4 cellular contexts compared by ENCODE assay signal in genomic region chr1:166457700-166458099, GRCh38.
"Had no signal": no experiment of that assay in that cellular context is flagged by ENCODE, and none has a peak within 500 bp of the region (broad histone marks: within the 10 kb centered on the region; RNA-seq: fewer than 3 reads in every experiment).

No MANE protein-coding gene starts in this region.

- DNase-seq: IMR-90 had no signal

- H3K4me3 ChIP-seq: K562 had no signal

- ATAC-seq: HepG2, K562 had no signal

- H3K27ac ChIP-seq: HL-60 had no signal
